ENCODE assay signal across 9 cellular contexts in the genomic region with DNA sequence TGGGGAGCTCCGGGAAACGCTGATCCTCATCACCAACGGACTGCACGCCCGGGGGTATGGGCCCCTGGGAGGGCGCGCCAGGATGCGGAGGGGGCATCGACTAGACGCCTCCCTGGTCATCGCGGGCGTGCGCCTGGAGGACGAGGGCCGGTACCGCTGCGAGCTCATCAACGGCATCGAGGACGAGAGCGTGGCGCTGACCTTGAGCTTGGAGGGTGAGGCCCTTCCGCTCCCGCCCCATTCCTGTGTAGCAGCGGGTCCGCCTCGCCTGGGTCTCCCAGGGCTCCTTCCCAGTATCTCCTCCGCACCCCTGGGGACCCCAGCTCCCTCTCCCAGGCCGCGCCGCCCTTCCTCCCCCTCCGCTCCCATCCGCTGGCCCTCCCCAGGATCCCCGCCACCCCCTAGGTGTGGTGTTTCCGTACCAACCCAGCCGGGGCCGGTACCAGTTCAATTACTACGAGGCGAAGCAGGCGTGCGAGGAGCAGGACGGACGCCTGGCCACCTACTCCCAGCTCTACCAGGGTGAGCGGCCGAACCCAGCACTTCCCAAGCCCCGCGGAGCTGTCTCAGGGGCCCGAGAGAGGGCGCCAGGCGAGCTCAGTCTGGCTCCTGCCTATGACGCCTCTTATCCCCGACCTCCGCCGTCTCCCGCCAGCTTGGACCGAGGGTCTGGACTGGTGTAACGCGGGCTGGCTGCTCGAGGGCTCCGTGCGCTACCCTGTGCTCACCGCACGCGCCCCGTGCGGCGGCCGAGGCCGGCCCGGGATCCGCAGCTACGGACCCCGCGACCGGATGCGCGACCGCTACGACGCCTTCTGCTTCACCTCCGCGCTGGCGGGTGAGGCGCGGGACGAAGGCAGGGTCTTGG. TPM values are rescaled to one million over a fixed set of nuclear protein-coding genes. Genes with fewer than 3 reads are reported as not detected.
DNase-seq lines count a peak whose midpoint lies in the region; ATAC-seq and TF ChIP-seq lines count a peak whose summit lies in the region.
"Had no signal": no experiment of that assay in that cellular context is flagged by ENCODE, and none has a peak within 500 bp of the region (broad histone marks: within the 10 kb centered on the region; RNA-seq: fewer than 3 reads in every experiment).

No MANE protein-coding gene starts in this region.

- H3K36me3 ChIP-seq in right atrium auricular region = no peaks in the 10 kb centered on the region

- H3K27me3 Mint-ChIP-seq in activated naive CD8-positive, alpha-beta T cell treated with anti-CD3 and anti-CD28 coated beads, Interleukin-2, amount 10 ng/mL, durations not matched to agents 7 days and 5 days = peaks cover 72% of the 10 kb centered on the region

- peaks cover 8 to 25% of the 10 kb centered on the region in 2 donors for H3K27me3 ChIP-seq in right atrium auricular region

- H3K4me3 ChIP-seq in right atrium auricular region = peak overlapping the region; percentile 23 to 50
- H3K4me3 ChIP-seq in retinal pigment epithelial cell (ENCODE audit: low read length) = no peak overlapping the region

- H3K9me3 ChIP-seq in right atrium auricular region = no peaks in the 10 kb centered on the region

- TF ChIP-seq CTCF in right atrium auricular region (IDR thresholded peaks at IDR 0.05) (peak; percentile 30 to 55), retinal pigment epithelial cell (conservative IDR thresholded peaks at IDR 0.05; ENCODE audit: low read depth, low read length) (peak; percentile 53)

- peak overlapping the region; percentile 41 for H3K4me3 Mint-ChIP-seq in activated naive CD8-positive, alpha-beta T cell treated with anti-CD3 and anti-CD28 coated beads, Interleukin-2, amount 10 ng/mL, durations not matched to agents 7 days and 5 days

- H3K27ac Mint-ChIP-seq in activated naive CD8-positive, alpha-beta T cell treated with anti-CD3 and anti-CD28 coated beads, Interleukin-2, amount 10 ng/mL, durations not matched to agents 7 days and 5 days = no peak overlapping the region

- no peaks in the 10 kb centered on the region for H3K9me3 Mint-ChIP-seq in activated naive CD8-positive, alpha-beta T cell treated with anti-CD3 and anti-CD28 coated beads, Interleukin-2, amount 10 ng/mL, durations not matched to agents 7 days and 5 days

- ATAC-seq in activated naive CD8-positive, alpha-beta T cell treated with anti-CD3 and anti-CD28 coated beads, Interleukin-2, amount 10 ng/mL, durations not matched to agents 7 days and 5 days (ENCODE audit: low read depth) = peak; percentile 73
- ATAC-seq in HG03159 (IDR thresholded peaks at IDR 0.05; ENCODE audit: unreplicated experiment) (no peak), HG03565 (IDR thresholded peaks at IDR 0.05; ENCODE audit: unreplicated experiment) (no peak)

- peaks cover 0 to 28% of the 10 kb centered on the region in 2 donors for H3K4me1 ChIP-seq in right atrium auricular region

- H3K36me3 Mint-ChIP-seq in activated naive CD8-positive, alpha-beta T cell treated with anti-CD3 and anti-CD28 coated beads, Interleukin-2, amount 10 ng/mL, durations not matched to agents 7 days and 5 days = no peaks in the 10 kb centered on the region

- peak overlapping the region; percentile 53 to 55 for H3K27ac ChIP-seq in right atrium auricular region

- POLR2A ChIA-PET in activated naive CD8-positive, alpha-beta T cell treated with anti-CD3 and anti-CD28 coated beads, Interleukin-2, amount 10 ng/mL, durations not matched to agents 7 days and 5 days (lab: Charles Lee) = interaction anchor here (0.7 to 2.0 kb wide), 7 partner anchors 17 to 104 kb away, joined by 3 to 6 read pairs (median 3); a partner anchor contains a TSS

- DNase-seq in activated gamma-delta T cell treated with Interleukin-2 at 50 U/mL for 16 hours (peak; percentile 26), activated gamma-delta T cell (lab: John Stamatoyannopoulos, UW) (no peak), NCI-H82 treated with DMSO at 0.1 percent for 48 hours (lab: John Stamatoyannopoulos, UW; ENCODE audit: unreplicated experiment) (peak; percentile 69), right atrium auricular region (ENCODE audit: low spot score) (no peak), retinal pigment epithelial cell (ENCODE audit: low read depth) (no peak)
- peak; percentile 67 for DNase-seq in activated naive CD8-positive, alpha-beta T cell treated with anti-CD3 and anti-CD28 coated beads, Interleukin-2, amount 10 ng/mL, durations not matched to agents 7 days and 5 days

- H3K4me1 Mint-ChIP-seq in activated naive CD8-positive, alpha-beta T cell treated with anti-CD3 and anti-CD28 coated beads, Interleukin-2, amount 10 ng/mL, durations not matched to agents 7 days and 5 days = peaks cover 6% of the 10 kb centered on the region

RNA-seq across cellular contexts. Expression of a gene that starts 5.0 kb away (rescaled TPM):
- under 1 TPM in 1 of 2 experiments, not detected in 1; 0.17 TPM for total RNA-seq in activated naive CD8-positive, alpha-beta T cell treated with anti-CD3 and anti-CD28 coated beads, Interleukin-2, amount 10 ng/mL, durations not matched to agents 7 days and 5 days
- 1 to 10 TPM; 1.2 to 1.8 TPM for total RNA-seq in right atrium auricular region

RNA-seq across cellular contexts. Expression of a gene that starts 17.7 kb away (rescaled TPM):
- not detected for total RNA-seq in activated naive CD8-positive, alpha-beta T cell treated with anti-CD3 and anti-CD28 coated beads, Interleukin-2, amount 10 ng/mL, durations not matched to agents 7 days and 5 days
- total RNA-seq in right atrium auricular region = not detected

RNA-seq across cellular contexts. Expression of a gene that starts 22.9 kb away (rescaled TPM):
- 10 to 100 TPM; 29.7 to 31.1 TPM for total RNA-seq in activated naive CD8-positive, alpha-beta T cell treated with anti-CD3 and anti-CD28 coated beads, Interleukin-2, amount 10 ng/mL, durations not matched to agents 7 days and 5 days
- 10 to 100 TPM; 12.7 to 14.3 TPM for total RNA-seq in right atrium auricular region

RNA-seq across cellular contexts. Expression of a gene that starts 32.6 kb away (rescaled TPM):
- 10 to 100 TPM; 53.8 TPM for total RNA-seq in activated naive CD8-positive, alpha-beta T cell treated with anti-CD3 and anti-CD28 coated beads, Interleukin-2, amount 10 ng/mL, durations not matched to agents 7 days and 5 days
- 10 to 100 TPM; 85.3 to 96.3 TPM for total RNA-seq in right atrium auricular region

RNA-seq across cellular contexts. Expression of a gene that starts 44.7 kb away (rescaled TPM):
- total RNA-seq in activated naive CD8-positive, alpha-beta T cell treated with anti-CD3 and anti-CD28 coated beads, Interleukin-2, amount 10 ng/mL, durations not matched to agents 7 days and 5 days = 10 to 100 TPM; 22.7 to 24.1 TPM
- not detected for total RNA-seq in right atrium auricular region
- total RNA-seq: frontal cortex had no signal

Comparison
In these comparisons a context has a peak if more than half of its experiments do, and no peak if none do; other contexts are left out.
1. DNase-seq: peak in activated gamma-delta T cell treated with Interleukin-2 at 50 U/mL for 16 hours (single experiment), NCI-H82 treated with DMSO at 0.1 percent for 48 hours (single experiment) and activated naive CD8-positive, alpha-beta T cell treated with anti-CD3 and anti-CD28 coated beads, Interleukin-2, amount 10 ng/mL, durations not matched to agents 7 days and 5 days (single experiment); none in activated gamma-delta T cell (single experiment), right atrium auricular region (single experiment) and retinal pigment epithelial cell (single experiment).